In genomic region chr12:109878749-109879148, GRCh38 we compare ENCODE assay signal across 9 cellular contexts. TPM values are rescaled to one million over a fixed set of nuclear protein-coding genes. Genes with fewer than 3 reads are reported as not detected.
DNase-seq lines count a peak whose midpoint lies in the region; ATAC-seq, FAIRE-seq and TF ChIP-seq lines count a peak whose summit lies in the region.
"Had no signal": no experiment of that assay in that cellular context is flagged by ENCODE, and none has a peak within 500 bp of the region (broad histone marks: within the 10 kb centered on the region; RNA-seq: fewer than 3 reads in every experiment).

No MANE protein-coding gene starts in this region.

- H3K4me3 ChIP-seq in DND-41 (ENCODE audit: low read depth in 1 of 2, low read length in 2 of 2) (peak overlapping the region in 1 of 2 experiments; percentile 84; a peak in 2 of 4 replicates), PC-3 (ENCODE audit: low read length) (peak overlapping the region; percentile 84), endothelial cell of umbilical vein (replicated peaks in 1 of 3; ENCODE audit: insufficient read depth in 1 of 3, low read depth in 1 of 3, low read length in 3 of 3) (peak overlapping the region in 2 of 3 experiments; percentile 61 to 76), neutrophil (ENCODE audit: low read depth in 1 of 2, low read length in 1 of 2) (peak overlapping the region; percentile 80 to 96)

- FAIRE-seq in endothelial cell of umbilical vein (lab: Jason Lieb, UNC), result no peak

- H3K4me1 ChIP-seq in DND-41 (ENCODE audit: insufficient read depth, low read length) (peaks cover 31% of the 10 kb centered on the region), PC-3 (ENCODE audit: insufficient read depth, low read length) (peaks cover 47% of the 10 kb centered on the region), endothelial cell of umbilical vein (ENCODE audit: control insufficient read depth, extremely low read depth, insufficient read depth, low read length) (peaks cover 17% of the 10 kb centered on the region), neutrophil (ENCODE audit: control insufficient read depth in 1 of 2, insufficient read depth in 1 of 2, low read depth in 1 of 2, low read length in 1 of 2) (peaks cover 41 to 47% of the 10 kb centered on the region in 2 experiments)

- dilution Hi-C loops in endothelial cell of umbilical vein (cut with MboI; ENCODE audit: extremely low pct_ligation_motif_present, low sequenced_read_pairs), result no loop called here

- H3K9me1 ChIP-seq in endothelial cell of umbilical vein (replicated peaks; ENCODE audit: control insufficient read depth, extremely low read depth, insufficient read depth, low read length), result no peaks in the 10 kb centered on the region

- TF ChIP-seq CTCF in DND-41 (IDR thresholded peaks at IDR 0.05; ENCODE audit: borderline replicate concordance, extremely low read depth, low read length, poor library complexity, severe bottlenecking), result no peak
- no peak for TF ChIP-seq CTCF in PC-3 (conservative IDR thresholded peaks at IDR 0.05; ENCODE audit: low read depth, low read length)
- no peak for TF ChIP-seq CTCF in endothelial cell of umbilical vein (IDR thresholded peaks at IDR 0.05; ENCODE audit: extremely low read depth in 1 of 2, insufficient read depth in 1 of 2, low read depth in 1 of 2, low read length in 2 of 2)
- no peak for TF ChIP-seq CTCF in neutrophil (IDR thresholded peaks at IDR 0.05)

- BruUV-seq in PC-3 (replicated peaks; lab: Mats Ljungman, UMichigan), result no TSS peak
- no TSS peak for BruUV-seq in endothelial cell of umbilical vein (replicated peaks; lab: Mats Ljungman, UMichigan)

- H3F3A ChIP-seq in PC-3 (ENCODE audit: low read length, unreplicated experiment), result no peaks in the 10 kb centered on the region

- no peak overlapping the region; the same call in 1 of the 2 replicates for H3K27ac ChIP-seq in DND-41 (ENCODE audit: low read length)
- H3K27ac ChIP-seq in PC-3 (ENCODE audit: low read length), result no peak overlapping the region
- no peak overlapping the region for H3K27ac ChIP-seq in endothelial cell of umbilical vein (ENCODE audit: insufficient read depth, low read depth, low read length)
- H3K27ac ChIP-seq in neutrophil, result peak overlapping the region; percentile 84

- no peak for TF ChIP-seq POLR2A in endothelial cell of umbilical vein (IDR thresholded peaks at IDR 0.05; ENCODE audit: low read depth, low read length)

- H3K36me3 ChIP-seq in DND-41 (ENCODE audit: insufficient read depth, low read length) (no peaks in the 10 kb centered on the region), PC-3 (ENCODE audit: low read depth, low read length) (no peaks in the 10 kb centered on the region), endothelial cell of umbilical vein (ENCODE audit: control insufficient read depth in 2 of 2, extremely low read depth in 1 of 2, insufficient read depth in 2 of 2, low read length in 2 of 2) (no peaks in the 10 kb centered on the region), neutrophil (no peaks in the 10 kb centered on the region)

- CTCF ChIA-PET in PC-3 (lab: Charles Lee) (no interaction called here), endothelial cell of umbilical vein (lab: Charles Lee) (interaction anchor here (1.0 to 3.8 kb wide), 2 partner anchors 25 to 73 kb away, joined by 3 to 27 read pairs; no protein-coding TSS in a partner anchor)

- no peak for DNase-seq in DND-41
- DNase-seq in PC-3, result no peak
- DNase-seq in endothelial cell of umbilical vein (ENCODE audit: low read depth, low spot score), result no peak
- DNase-seq: cerebellar nuclear complex had no signal

- no peak for ATAC-seq in DND-41 (ENCODE audit: insufficient read depth, low read depth)
- no peak for ATAC-seq in PC-3
- ATAC-seq in HG03139 (IDR thresholded peaks at IDR 0.05; ENCODE audit: unreplicated experiment), result no peak
- ATAC-seq in GM19351 (IDR thresholded peaks at IDR 0.05; ENCODE audit: unreplicated experiment), result no peak
- ATAC-seq in HG02970 (IDR thresholded peaks at IDR 0.05; ENCODE audit: low FRiP score, unreplicated experiment), result no peak
- ATAC-seq in GM18502 (IDR thresholded peaks at IDR 0.05; ENCODE audit: poor library complexity, unreplicated experiment), result no peak

- no peaks in the 10 kb centered on the region for H3K9me3 ChIP-seq in DND-41 (ENCODE audit: insufficient read depth, low read length, severe bottlenecking)
- H3K9me3 ChIP-seq in PC-3 (ENCODE audit: low read length), result no peaks in the 10 kb centered on the region
- no peaks in the 10 kb centered on the region for H3K9me3 ChIP-seq in endothelial cell of umbilical vein (replicated peaks; ENCODE audit: control insufficient read depth, insufficient read depth, low read length)
- H3K9me3 ChIP-seq in neutrophil, result no peaks in the 10 kb centered on the region

- H3K9me2 ChIP-seq in PC-3 (replicated peaks; ENCODE audit: low read length), result no peaks in the 10 kb centered on the region

- peaks cover 16% of the 10 kb centered on the region; the same call in 1 of the 2 replicates for H4K20me1 ChIP-seq in DND-41 (ENCODE audit: insufficient read depth, low read length)
- H4K20me1 ChIP-seq in PC-3 (ENCODE audit: low read length), result no peaks in the 10 kb centered on the region; the same call in 1 of the 2 replicates
- no peaks in the 10 kb centered on the region for H4K20me1 ChIP-seq in endothelial cell of umbilical vein (replicated peaks; ENCODE audit: control insufficient read depth, extremely low read depth, insufficient read depth, low read length)

- H3K9ac ChIP-seq in DND-41 (ENCODE audit: low read depth, low read length), result peak overlapping the region; percentile 63
- H3K9ac ChIP-seq in PC-3 (ENCODE audit: low read length), result no peak overlapping the region
- no peak overlapping the region for H3K9ac ChIP-seq in endothelial cell of umbilical vein (replicated peaks; ENCODE audit: extremely low read depth, insufficient read depth, low read length)

- H3K4me2 ChIP-seq in DND-41 (ENCODE audit: insufficient read depth, low read length) (peak overlapping the region; percentile 99), PC-3 (ENCODE audit: low read length) (peak overlapping the region; percentile 93), endothelial cell of umbilical vein (ENCODE audit: insufficient read depth, low read length) (peak overlapping the region; percentile 47)

- H3K27me3 ChIP-seq in DND-41 (ENCODE audit: insufficient read depth, low read length, poor library complexity) (no peaks in the 10 kb centered on the region), PC-3 (ENCODE audit: low read length) (no peaks in the 10 kb centered on the region), endothelial cell of umbilical vein (ENCODE audit: control insufficient read depth in 2 of 2, insufficient read depth in 2 of 2, low read length in 2 of 2) (no peaks in the 10 kb centered on the region), neutrophil (no peaks in the 10 kb centered on the region)

- intact Hi-C loops in PC-3 (cut with micrococcal nuclease), result no loop called here
- intact Hi-C loops in endothelial cell of umbilical vein (cut with micrococcal nuclease), result no loop called here

- H3K79me2 ChIP-seq in DND-41 (ENCODE audit: insufficient read depth, low read length) (peaks cover 37% of the 10 kb centered on the region), PC-3 (ENCODE audit: low read length) (peaks cover 58% of the 10 kb centered on the region), endothelial cell of umbilical vein (ENCODE audit: control insufficient read depth, insufficient read depth, low read length) (peaks cover 30% of the 10 kb centered on the region)

- POLR2A ChIA-PET in PC-3 (lab: Charles Lee; ENCODE audit: unreplicated experiment) (no interaction called here), endothelial cell of umbilical vein (lab: Charles Lee) (no interaction called here)

- H2AFZ ChIP-seq in DND-41 (ENCODE audit: low read depth, low read length), result peak overlapping the region; percentile 92; the same call in 1 of the 2 replicates
- H2AFZ ChIP-seq in PC-3 (ENCODE audit: low read length), result peak overlapping the region; percentile 78; the same call in 1 of the 2 replicates
- H2AFZ ChIP-seq in endothelial cell of umbilical vein (ENCODE audit: low read depth, low read length), result no peak overlapping the region

TF ChIP-seq in endothelial cell of umbilical vein, 7 proteins besides CTCF, POLR2A, EP300 and RAD21 (continues in another document):
- TF ChIP-seq EZH2 (IDR thresholded peaks at IDR 0.05; ENCODE audit: borderline replicate concordance, low read depth, low read length, severe bottlenecking) (no peak), FOS (IDR thresholded peaks at IDR 0.05; ENCODE audit: borderline replicate concordance, insufficient read depth, low read length) (no peak), JUN (IDR thresholded peaks at IDR 0.05; ENCODE audit: borderline replicate concordance, insufficient read depth, insufficient read length, low read depth) (no peak)

RNA-seq across cellular contexts. Expression of gene GLTP, which starts 1.6 kb away (rescaled TPM):
- total RNA-seq in PC-3 (2014; rRNA removed) (78.2 and 82.6 TPM in 2 replicates), endothelial cell of umbilical vein (46.6 and 48.0 TPM in 2 replicates)
- polyA plus RNA-seq in endothelial cell of umbilical vein, result 20.1 and 21.5 TPM in 2 replicates
- 50.6 and 51.7 TPM in 2 replicates for polyA plus RNA-seq in endothelial cell of umbilical vein (2011; cell fraction: cytosol; rRNA removed)
- polyA plus RNA-seq in endothelial cell of umbilical vein (2011; cell fraction: nucleus; rRNA removed), result 10.4 and 16.5 TPM in 2 replicates
- polyA plus RNA-seq in endothelial cell of umbilical vein (2012), result 45.2 and 53.0 TPM in 2 replicates
- 32.0 and 36.3 TPM in 2 replicates for polyA minus RNA-seq in endothelial cell of umbilical vein
- 22.4 TPM for polyA minus RNA-seq in endothelial cell of umbilical vein (2011; cell fraction: cytosol; rRNA and poly(A)+ RNA removed)
- 6.1 and 6.6 TPM in 2 replicates for polyA minus RNA-seq in endothelial cell of umbilical vein (2011; cell fraction: nucleus; rRNA and poly(A)+ RNA removed)

RNA-seq across cellular contexts. Expression of gene TCHP, which starts 21.3 kb away (rescaled TPM):
- total RNA-seq in PC-3 (2014; rRNA removed), result 21.6 and 42.8 TPM in 2 replicates
- 24.3 and 26.0 TPM in 2 replicates for total RNA-seq in endothelial cell of umbilical vein
- polyA plus RNA-seq in endothelial cell of umbilical vein, result 9.4 and 12.9 TPM in 2 replicates
- 12.1 and 12.5 TPM in 2 replicates for polyA plus RNA-seq in endothelial cell of umbilical vein (2011; cell fraction: cytosol; rRNA removed)
- 42.3 and 50.3 TPM in 2 replicates for polyA plus RNA-seq in endothelial cell of umbilical vein (2011; cell fraction: nucleus; rRNA removed)
- polyA plus RNA-seq in endothelial cell of umbilical vein (2012), result 18.5 and 20.5 TPM in 2 replicates
- 8.3 and 13.2 TPM in 2 replicates for polyA minus RNA-seq in endothelial cell of umbilical vein
- 9.9 TPM for polyA minus RNA-seq in endothelial cell of umbilical vein (2011; cell fraction: cytosol; rRNA and poly(A)+ RNA removed)
- 11.3 and 18.9 TPM in 2 replicates for polyA minus RNA-seq in endothelial cell of umbilical vein (2011; cell fraction: nucleus; rRNA and poly(A)+ RNA removed)

RNA-seq across cellular contexts. Expression of gene TRPV4, which starts 45.6 kb away (rescaled TPM):
- total RNA-seq in PC-3 (2014; rRNA removed) (1.6 and 2.4 TPM in 2 replicates), endothelial cell of umbilical vein (8.8 and 12.3 TPM in 2 replicates)
- polyA plus RNA-seq in endothelial cell of umbilical vein, result 22.3 and 24.5 TPM in 2 replicates
- 11.3 and 12.3 TPM in 2 replicates for polyA plus RNA-seq in endothelial cell of umbilical vein (2011; cell fraction: cytosol; rRNA removed)
- 19.9 and 23.7 TPM in 2 replicates for polyA plus RNA-seq in endothelial cell of umbilical vein (2011; cell fraction: nucleus; rRNA removed)
- 12.3 and 17.2 TPM in 2 replicates for polyA plus RNA-seq in endothelial cell of umbilical vein (2012)
- polyA minus RNA-seq in endothelial cell of umbilical vein, result 22.6 and 29.3 TPM in 2 replicates
- not detected for polyA minus RNA-seq in endothelial cell of umbilical vein (2011; cell fraction: cytosol; rRNA and poly(A)+ RNA removed)
- polyA minus RNA-seq in endothelial cell of umbilical vein (2011; cell fraction: nucleus; rRNA and poly(A)+ RNA removed), result 13.3 and 16.9 TPM in 2 replicates

Comparison
In these comparisons a context has a peak if more than half of its experiments do, and no peak if none do; other contexts are left out.
1. H3K4me2 ChIP-seq: peak in every context shown above with its lines; median percentile 99 in DND-41; 93 in PC-3; 47 in endothelial cell of umbilical vein.